ENCODE assay signal across 20 cellular contexts in genomic region chr7:22864301-22864700, GRCh38. TPM values are rescaled to one million over a fixed set of nuclear protein-coding genes. Genes with fewer than 3 reads are reported as not detected.
DNase-seq lines count a peak whose midpoint lies in the region; ATAC-seq and TF ChIP-seq lines count a peak whose summit lies in the region.
"Had no signal": no experiment of that assay in that cellular context is flagged by ENCODE, and none has a peak within 500 bp of the region (broad histone marks: within the 10 kb centered on the region; RNA-seq: fewer than 3 reads in every experiment).

No MANE protein-coding gene starts in this region.

- peaks cover 69% of the 10 kb centered on the region for H3K36me3 Mint-ChIP-seq in activated CD8-positive, alpha-beta T cell treated with anti-CD3 and anti-CD28 coated beads for 36 hours (ENCODE audit: low read depth)
- peaks cover 29% of the 10 kb centered on the region for H3K36me3 Mint-ChIP-seq in activated CD8-positive, alpha-beta T cell treated with anti-CD3 and anti-CD28 coated beads, Interleukin-2, amount 10 ng/mL, durations not matched to agents 7 days and 5 days (ENCODE audit: low read depth)
- peaks cover 57% of the 10 kb centered on the region for H3K36me3 Mint-ChIP-seq in endodermal cell (ENCODE audit: low read depth)
- peaks cover 65% of the 10 kb centered on the region for H3K36me3 Mint-ChIP-seq in activated T-helper 2 cell treated with anti-CD3 and anti-CD28 coated beads, Interferon-gamma antibody, Interleukin-2, Interleukin-4, amounts not matched to agents 10 μg/mL and 5 μg/mL and 100 μg/mL, durations not matched to agents 14 hours and 24 hours and 36 hours (ENCODE audit: low read depth)
- H3K36me3 Mint-ChIP-seq: CD14-positive monocyte had no signal

- H3K4me1 Mint-ChIP-seq in activated CD8-positive, alpha-beta T cell treated with anti-CD3 and anti-CD28 coated beads for 36 hours (ENCODE audit: low read depth), result peaks cover 41% of the 10 kb centered on the region
- peaks cover 11% of the 10 kb centered on the region for H3K4me1 Mint-ChIP-seq in activated CD8-positive, alpha-beta T cell treated with anti-CD3 and anti-CD28 coated beads, Interleukin-2, amount 10 ng/mL, durations not matched to agents 7 days and 5 days (ENCODE audit: low read depth)
- H3K4me1 Mint-ChIP-seq in endodermal cell, result peaks cover 18% of the 10 kb centered on the region
- H3K4me1 Mint-ChIP-seq in activated T-helper 2 cell treated with anti-CD3 and anti-CD28 coated beads, Interferon-gamma antibody, Interleukin-2, Interleukin-4, amounts not matched to agents 10 μg/mL and 5 μg/mL and 100 μg/mL, durations not matched to agents 14 hours and 24 hours and 36 hours (ENCODE audit: low read depth), result peaks cover 15% of the 10 kb centered on the region

- DNase-seq in activated CD8-positive, alpha-beta T cell treated with anti-CD3 and anti-CD28 coated beads for 36 hours, result no peak
- no peak for DNase-seq in activated CD8-positive, alpha-beta T cell treated with anti-CD3 and anti-CD28 coated beads, Interleukin-2, amount 10 ng/mL, durations not matched to agents 7 days and 5 days
- DNase-seq in endodermal cell (no peak), psoas muscle (no peak), NCI-H345 (lab: John Stamatoyannopoulos, UW) (no peak)
- no peak for DNase-seq in activated T-helper 2 cell treated with anti-CD3 and anti-CD28 coated beads, Interferon-gamma antibody, Interleukin-2, Interleukin-4, amounts not matched to agents 10 μg/mL and 5 μg/mL and 100 μg/mL, durations not matched to agents 14 hours and 24 hours and 36 hours (ENCODE audit: low spot score)
- DNase-seq in activated effector memory CD4-positive, alpha-beta T cell treated with Interleukin-2 at 50 U/mL for 16 hours, result no peak
- DNase-seq: activated B cell treated with CpG ODN at 0.5 μM for 24 hours; GF-D8; GOT3; KBM-7; naive thymus-derived CD8-positive, alpha-beta T cell; NCI-H1092; NCI-H2029; right cardiac atrium had no signal

- H3K27me3 ChIP-seq in HUES48 (ENCODE audit: control insufficient read depth, insufficient read depth, low read length) (no peaks in the 10 kb centered on the region), endodermal cell (ENCODE audit: control insufficient read depth, insufficient read depth, low read length, poor library complexity, severe bottlenecking) (no peaks in the 10 kb centered on the region), psoas muscle (ENCODE audit: insufficient read depth in 3 of 3, low read length in 2 of 3) (no peaks in the 10 kb centered on the region)
- H3K27me3 ChIP-seq: vagina had no signal

- H3K9me3 ChIP-seq in HUES48 (ENCODE audit: control insufficient read depth, insufficient read depth, low read length), result no peaks in the 10 kb centered on the region
- H3K9me3 ChIP-seq in endodermal cell (ENCODE audit: control insufficient read depth, low read length), result no peaks in the 10 kb centered on the region
- H3K9me3 ChIP-seq in psoas muscle, result no peaks in the 10 kb centered on the region
- H3K9me3 ChIP-seq: vagina had no signal

- POLR2A ChIA-PET in activated CD8-positive, alpha-beta T cell treated with anti-CD3 and anti-CD28 coated beads for 36 hours (lab: Charles Lee), result interaction anchor here (0.8 to 1.1 kb wide), 2 partner anchors 9 to 48 kb away, joined by 3 to 4 read pairs; no protein-coding TSS in a partner anchor
- POLR2A ChIA-PET in activated CD8-positive, alpha-beta T cell treated with anti-CD3 and anti-CD28 coated beads, Interleukin-2, amount 10 ng/mL, durations not matched to agents 7 days and 5 days (lab: Charles Lee), result no interaction called here

- H3K9me3 Mint-ChIP-seq in activated CD8-positive, alpha-beta T cell treated with anti-CD3 and anti-CD28 coated beads for 36 hours, result no peaks in the 10 kb centered on the region
- H3K9me3 Mint-ChIP-seq in activated CD8-positive, alpha-beta T cell treated with anti-CD3 and anti-CD28 coated beads, Interleukin-2, amount 10 ng/mL, durations not matched to agents 7 days and 5 days (ENCODE audit: insufficient read depth), result no peaks in the 10 kb centered on the region
- H3K9me3 Mint-ChIP-seq in endodermal cell, result no peaks in the 10 kb centered on the region
- H3K9me3 Mint-ChIP-seq in activated T-helper 2 cell treated with anti-CD3 and anti-CD28 coated beads, Interferon-gamma antibody, Interleukin-2, Interleukin-4, amounts not matched to agents 10 μg/mL and 5 μg/mL and 100 μg/mL, durations not matched to agents 14 hours and 24 hours and 36 hours, result no peaks in the 10 kb centered on the region
- H3K9me3 Mint-ChIP-seq: activated B cell treated with CpG ODN at 0.5 μM for 24 hours; CD14-positive monocyte; stimulated activated effector memory CD8-positive, alpha-beta T cell treated with anti-CD3 and anti-CD28 coated beads, Interleukin-12 subunit alpha, Interleukin-12 subunit beta, amount 100 ng/mL, for 72 hours had no signal

- CTCF ChIA-PET in activated CD8-positive, alpha-beta T cell treated with anti-CD3 and anti-CD28 coated beads for 36 hours (lab: Charles Lee), result interaction anchor here (1.1 to 1.5 kb wide), 2 partner anchors 9 to 10 kb away, joined by 3 to 4 read pairs; no protein-coding TSS in a partner anchor
- CTCF ChIA-PET in activated CD8-positive, alpha-beta T cell treated with anti-CD3 and anti-CD28 coated beads, Interleukin-2, amount 10 ng/mL, durations not matched to agents 7 days and 5 days (lab: Charles Lee), result interaction anchor here (0.9 to 1.0 kb wide), 2 partner anchors 13 to 191 kb away, joined by 3 to 4 read pairs; no protein-coding TSS in a partner anchor

- H3K4me3 ChIP-seq in HUES48 (ENCODE audit: low read depth, low read length), result no peak overlapping the region
- no peak overlapping the region for H3K4me3 ChIP-seq in endodermal cell (ENCODE audit: low read length)
- no peak overlapping the region for H3K4me3 ChIP-seq in psoas muscle
- H3K4me3 ChIP-seq: vagina had no signal

- H3K4me3 Mint-ChIP-seq in activated CD8-positive, alpha-beta T cell treated with anti-CD3 and anti-CD28 coated beads for 36 hours, result no peak overlapping the region
- H3K4me3 Mint-ChIP-seq in activated CD8-positive, alpha-beta T cell treated with anti-CD3 and anti-CD28 coated beads, Interleukin-2, amount 10 ng/mL, durations not matched to agents 7 days and 5 days, result no peak overlapping the region
- H3K4me3 Mint-ChIP-seq in endodermal cell, result no peak overlapping the region
- H3K4me3 Mint-ChIP-seq in activated T-helper 2 cell treated with anti-CD3 and anti-CD28 coated beads, Interferon-gamma antibody, Interleukin-2, Interleukin-4, amounts not matched to agents 10 μg/mL and 5 μg/mL and 100 μg/mL, durations not matched to agents 14 hours and 24 hours and 36 hours (ENCODE audit: low read depth), result no peak overlapping the region
- H3K4me3 Mint-ChIP-seq: activated B cell treated with CpG ODN at 0.5 μM for 24 hours; CD14-positive monocyte; naive thymus-derived CD8-positive, alpha-beta T cell; stimulated activated effector memory CD8-positive, alpha-beta T cell treated with anti-CD3 and anti-CD28 coated beads, Interleukin-12 subunit alpha, Interleukin-12 subunit beta, amount 100 ng/mL, for 72 hours had no signal

- TF ChIP-seq CTCF in activated CD8-positive, alpha-beta T cell treated with anti-CD3 and anti-CD28 coated beads for 36 hours (IDR thresholded peaks at IDR 0.05), result no peak
- TF ChIP-seq CTCF in endodermal cell (conservative IDR thresholded peaks at IDR 0.05) (no peak), psoas muscle (IDR thresholded peaks at IDR 0.05) (no peak)

- peak overlapping the region; percentile 30 for H3K27ac Mint-ChIP-seq in activated CD8-positive, alpha-beta T cell treated with anti-CD3 and anti-CD28 coated beads for 36 hours
- no peak overlapping the region for H3K27ac Mint-ChIP-seq in activated CD8-positive, alpha-beta T cell treated with anti-CD3 and anti-CD28 coated beads, Interleukin-2, amount 10 ng/mL, durations not matched to agents 7 days and 5 days
- H3K27ac Mint-ChIP-seq in endodermal cell, result peak overlapping the region; percentile 59
- no peak overlapping the region for H3K27ac Mint-ChIP-seq in activated T-helper 2 cell treated with anti-CD3 and anti-CD28 coated beads, Interferon-gamma antibody, Interleukin-2, Interleukin-4, amounts not matched to agents 10 μg/mL and 5 μg/mL and 100 μg/mL, durations not matched to agents 14 hours and 24 hours and 36 hours
- H3K27ac Mint-ChIP-seq: naive thymus-derived CD8-positive, alpha-beta T cell; stimulated activated effector memory CD8-positive, alpha-beta T cell treated with anti-CD3 and anti-CD28 coated beads, Interleukin-12 subunit alpha, Interleukin-12 subunit beta, amount 100 ng/mL, for 72 hours had no signal

- H3K9ac ChIP-seq in HUES48 (ENCODE audit: low read depth, low read length) (no peak overlapping the region), endodermal cell (ENCODE audit: extremely low read depth, low read length, poor library complexity, severe bottlenecking) (no peak overlapping the region)

- peaks cover 28% of the 10 kb centered on the region for H3K36me3 ChIP-seq in HUES48 (ENCODE audit: control insufficient read depth, insufficient read depth, low read length)
- peaks cover 26% of the 10 kb centered on the region for H3K36me3 ChIP-seq in endodermal cell (ENCODE audit: control insufficient read depth, insufficient read depth, low read length)
- H3K36me3 ChIP-seq in psoas muscle (ENCODE audit: insufficient read depth in 1 of 2, low read depth in 1 of 2), result peaks cover 0 to 20% of the 10 kb centered on the region in 2 donors
- H3K36me3 ChIP-seq: vagina had no signal

- peak overlapping the region; percentile 1 for H3K27ac ChIP-seq in HUES48 (ENCODE audit: low read depth, low read length)
- no peak overlapping the region for H3K27ac ChIP-seq in endodermal cell (ENCODE audit: low read depth, low read length)
- H3K27ac ChIP-seq in psoas muscle, result peak overlapping the region; percentile 48

- ATAC-seq in activated CD8-positive, alpha-beta T cell treated with anti-CD3 and anti-CD28 coated beads for 36 hours, result no peak
- ATAC-seq in activated CD8-positive, alpha-beta T cell treated with anti-CD3 and anti-CD28 coated beads, Interleukin-2, amount 10 ng/mL, durations not matched to agents 7 days and 5 days, result no peak
- no peak for ATAC-seq in psoas muscle
- ATAC-seq: naive thymus-derived CD8-positive, alpha-beta T cell; SK-N-SH treated with all-trans-retinoic acid at 6 μM for 48 hours; stimulated activated effector memory CD8-positive, alpha-beta T cell treated with anti-CD3 and anti-CD28 coated beads, Interleukin-12 subunit alpha, Interleukin-12 subunit beta, amount 100 ng/mL, for 72 hours had no signal

- no peaks in the 10 kb centered on the region for H3K27me3 Mint-ChIP-seq in activated CD8-positive, alpha-beta T cell treated with anti-CD3 and anti-CD28 coated beads for 36 hours
- H3K27me3 Mint-ChIP-seq in activated CD8-positive, alpha-beta T cell treated with anti-CD3 and anti-CD28 coated beads, Interleukin-2, amount 10 ng/mL, durations not matched to agents 7 days and 5 days (ENCODE audit: low read depth), result no peaks in the 10 kb centered on the region
- H3K27me3 Mint-ChIP-seq in endodermal cell (ENCODE audit: insufficient read depth), result no peaks in the 10 kb centered on the region
- H3K27me3 Mint-ChIP-seq in activated T-helper 2 cell treated with anti-CD3 and anti-CD28 coated beads, Interferon-gamma antibody, Interleukin-2, Interleukin-4, amounts not matched to agents 10 μg/mL and 5 μg/mL and 100 μg/mL, durations not matched to agents 14 hours and 24 hours and 36 hours (ENCODE audit: low read depth), result no peaks in the 10 kb centered on the region
- H3K27me3 Mint-ChIP-seq: activated B cell treated with CpG ODN at 0.5 μM for 24 hours; naive thymus-derived CD8-positive, alpha-beta T cell had no signal

- intact Hi-C loops in activated CD8-positive, alpha-beta T cell treated with anti-CD3 and anti-CD28 coated beads for 36 hours (cut with micrococcal nuclease), result no loop called here
- intact Hi-C loops in psoas muscle (cut with DNase I), result loop anchor here in 1 of 2 donors (5.0 kb wide), 2 partner anchors 193 to 302 kb away; no protein-coding TSS in a partner anchor
- intact Hi-C loops in activated T-helper 2 cell treated with anti-CD3 and anti-CD28 coated beads, Interferon-gamma antibody, Interleukin-2, Interleukin-4, amounts not matched to agents 10 μg/mL and 5 μg/mL and 100 μg/mL, durations not matched to agents 14 hours and 24 hours and 36 hours (cut with micrococcal nuclease), result no loop called here

- WGBS in endodermal cell (ENCODE audit: insufficient coverage in 1 of 2, insufficient read length in 1 of 2), 2 experiments, result 80 to 94% methylated on average over 1 of the region's 1 CpG
- 78 to 100% (median 91%) methylated on average over 1 of the region's 1 CpG for WGBS in psoas muscle, 3 donors

- H3K4me1 ChIP-seq in HUES48 (ENCODE audit: control insufficient read depth, insufficient read depth, low read length), result peaks cover 8% of the 10 kb centered on the region; the same call in 1 of the 2 replicates
- H3K4me1 ChIP-seq in endodermal cell (ENCODE audit: control insufficient read depth, insufficient read depth, low read length), result peaks cover 4% of the 10 kb centered on the region
- H3K4me1 ChIP-seq in psoas muscle, result peaks cover 15% of the 10 kb centered on the region

RNA-seq across cellular contexts. Expression of gene TOMM7, which starts 41.7 kb away (rescaled TPM):
- total RNA-seq in activated CD8-positive, alpha-beta T cell treated with anti-CD3 and anti-CD28 coated beads for 36 hours, result 100 to 1,000 TPM; 206 to 240 TPM
- 100 to 1,000 TPM; 206 to 208 TPM for total RNA-seq in activated CD8-positive, alpha-beta T cell treated with anti-CD3 and anti-CD28 coated beads, Interleukin-2, amount 10 ng/mL, durations not matched to agents 7 days and 5 days
- total RNA-seq in endodermal cell (100 to 1,000 TPM; 335 to 356 TPM), psoas muscle (100 to 1,000 TPM; 465 to 704 (median 639) TPM)
- polyA plus RNA-seq in endodermal cell (2013, experiment 1 of 2), result 358 TPM
- 283 TPM for polyA plus RNA-seq in endodermal cell (2013, experiment 2 of 2)
- polyA plus RNA-seq in psoas muscle, result 100 to 1,000 TPM; 401 to 791 (median 735) TPM
- 216 and 221 TPM in 2 replicates for total RNA-seq in activated T-helper 2 cell treated with anti-CD3 and anti-CD28 coated beads, Interferon-gamma antibody, Interleukin-2, Interleukin-4, amounts not matched to agents 10 μg/mL and 5 μg/mL and 100 μg/mL, durations not matched to agents 14 hours and 24 hours and 36 hours

Comparison
In these comparisons a context has a peak if more than half of its experiments do, and no peak if none do; other contexts are left out.
1. H3K27ac Mint-ChIP-seq: peak in activated CD8-positive, alpha-beta T cell treated with anti-CD3 and anti-CD28 coated beads for 36 hours (single experiment) and endodermal cell (single experiment); none in activated CD8-positive, alpha-beta T cell treated with anti-CD3 and anti-CD28 coated beads, Interleukin-2, amount 10 ng/mL, durations not matched to agents 7 days and 5 days (single experiment) and activated T-helper 2 cell treated with anti-CD3 and anti-CD28 coated beads, Interferon-gamma antibody, Interleukin-2, Interleukin-4, amounts not matched to agents 10 μg/mL and 5 μg/mL and 100 μg/mL, durations not matched to agents 14 hours and 24 hours and 36 hours (single experiment).